11 cellular contexts compared by ENCODE assay signal in genomic region chr11:57776101-57776511, GRCh38. TPM values are rescaled to one million over a fixed set of nuclear protein-coding genes. Genes with fewer than 3 reads are reported as not detected.
DNase-seq lines count a peak whose midpoint lies in the region; ATAC-seq and TF ChIP-seq lines count a peak whose summit lies in the region.
"Had no signal": no experiment of that assay in that cellular context is flagged by ENCODE, and none has a peak within 500 bp of the region (broad histone marks: within the 10 kb centered on the region; RNA-seq: fewer than 3 reads in every experiment).

No MANE protein-coding gene starts in this region.

- intact Hi-C loops in MCF 10A (cut with micrococcal nuclease) = no loop called here

- H3K36me3 ChIP-seq in stomach smooth muscle (ENCODE audit: control insufficient read depth in 2 of 2, insufficient read depth in 2 of 2, low read length in 2 of 2) = no peaks in the 10 kb centered on the region

- POLR2A ChIA-PET in MCF 10A (lab: Yijun Ruan, JAX) = interaction anchor here (1.4 to 11.9 kb wide), 5 partner anchors 12 to 28 kb away, joined by 4 to 285 read pairs (median 60); partner anchors contain the start of gene CTNND1

- no peaks in the 10 kb centered on the region for H3K9me3 Mint-ChIP-seq in MCF 10A (ENCODE audit: unreplicated experiment)
- H3K9me3 Mint-ChIP-seq in stimulated activated memory B cell treated with anti-CD40 and anti-IgM and Interleukin-4, amounts not matched to agents 10 μg/mL and 1 μg/mL and 100 μg/mL, for 72 hours = peaks cover 3% of the 10 kb centered on the region

- no peak for ATAC-seq in stimulated activated memory B cell treated with anti-CD40 and anti-IgM and Interleukin-4, amounts not matched to agents 10 μg/mL and 1 μg/mL and 100 μg/mL, for 72 hours
- no peak for ATAC-seq in HG03442 (IDR thresholded peaks at IDR 0.05; ENCODE audit: unreplicated experiment)

- CTCF ChIA-PET in MCF 10A (lab: Yijun Ruan, JAX) = interaction anchor here (0.7 to 9.9 kb wide), 7 partner anchors 8 to 318 kb away, joined by 3 to 117 read pairs (median 3); partner anchors contain the start of gene CTNND1

- H3K9ac ChIP-seq in stomach smooth muscle (ENCODE audit: low read length in 2 of 2) = no peak overlapping the region

- H3K27me3 ChIP-seq in stomach smooth muscle (ENCODE audit: control insufficient read depth in 1 of 2, insufficient read depth in 2 of 2, low read length in 2 of 2) = no peaks in the 10 kb centered on the region

- H3K4me1 Mint-ChIP-seq in MCF 10A (ENCODE audit: insufficient read depth, unreplicated experiment) = peaks cover 63% of the 10 kb centered on the region
- H3K4me1 Mint-ChIP-seq in stimulated activated memory B cell treated with anti-CD40 and anti-IgM and Interleukin-4, amounts not matched to agents 10 μg/mL and 1 μg/mL and 100 μg/mL, for 72 hours = peaks cover 39% of the 10 kb centered on the region

- peaks cover 57% of the 10 kb centered on the region for H3K4me1 ChIP-seq in stomach smooth muscle (ENCODE audit: control insufficient read depth, insufficient read depth, low read length)

- H3K27ac ChIP-seq in stomach smooth muscle (ENCODE audit: low read length) = peak overlapping the region; percentile 37

- no peak overlapping the region for H3K4me3 Mint-ChIP-seq in MCF 10A (ENCODE audit: unreplicated experiment)
- no peak overlapping the region for H3K4me3 Mint-ChIP-seq in stimulated activated memory B cell treated with anti-CD40 and anti-IgM and Interleukin-4, amounts not matched to agents 10 μg/mL and 1 μg/mL and 100 μg/mL, for 72 hours

- no peaks in the 10 kb centered on the region for H3K9me3 ChIP-seq in stomach smooth muscle (ENCODE audit: control insufficient read depth in 2 of 2, low read length in 2 of 2)

- DNase-seq in HT1080 (ENCODE audit: low read depth) (peak; percentile 26), MCF 10A (ENCODE audit: unreplicated experiment) (no peak), left kidney (ENCODE audit: low read depth, low spot score) (peak; percentile 48), NCI-H748 (lab: John Stamatoyannopoulos, UW; ENCODE audit: unreplicated experiment) (no peak), DMS153 treated with DMSO at 0.1 percent for 48 hours (lab: John Stamatoyannopoulos, UW; ENCODE audit: unreplicated experiment) (no peak)
- DNase-seq: activated gamma-delta T cell treated with Interleukin-2 at 50 U/mL for 16 hours, KBM-7 had no signal

- no TSS peak for BruUV-seq in MCF 10A (replicated peaks; lab: Mats Ljungman, UMichigan)

- peak overlapping the region; percentile 29 to 59 for H3K4me3 ChIP-seq in stomach smooth muscle (ENCODE audit: low read length in 2 of 2)

- H3K36me3 Mint-ChIP-seq in MCF 10A (ENCODE audit: insufficient read depth, unreplicated experiment) = peaks cover 34% of the 10 kb centered on the region
- peaks cover 10% of the 10 kb centered on the region for H3K36me3 Mint-ChIP-seq in stimulated activated memory B cell treated with anti-CD40 and anti-IgM and Interleukin-4, amounts not matched to agents 10 μg/mL and 1 μg/mL and 100 μg/mL, for 72 hours

- peak overlapping the region; percentile 85 for H3K27ac Mint-ChIP-seq in MCF 10A (ENCODE audit: low read depth, unreplicated experiment)
- H3K27ac Mint-ChIP-seq in stimulated activated memory B cell treated with anti-CD40 and anti-IgM and Interleukin-4, amounts not matched to agents 10 μg/mL and 1 μg/mL and 100 μg/mL, for 72 hours = no peak overlapping the region

- H3K27me3 Mint-ChIP-seq in MCF 10A (ENCODE audit: insufficient read depth, unreplicated experiment) = no peaks in the 10 kb centered on the region
- H3K27me3 Mint-ChIP-seq in stimulated activated memory B cell treated with anti-CD40 and anti-IgM and Interleukin-4, amounts not matched to agents 10 μg/mL and 1 μg/mL and 100 μg/mL, for 72 hours = no peaks in the 10 kb centered on the region

- TF ChIP-seq CTCF in MCF 10A (IDR thresholded peaks at IDR 0.05; ENCODE audit: unreplicated experiment) = no peak

RNA-seq across cellular contexts. Expression of gene CTNND1, which starts 14.5 kb away (rescaled TPM):
- 41.4 and 49.5 TPM in 2 replicates for total RNA-seq in HT1080 (2014; rRNA removed; shearing (Covaris generic))
- polyA plus RNA-seq in HT1080 (2015; cell fraction: cytosol; rRNA removed) = 26.9 and 34.9 TPM in 2 replicates
- 86.4 and 93.6 TPM in 2 replicates for polyA plus RNA-seq in HT1080 (2015; cell fraction: nucleus; rRNA removed)
- 114 and 118 TPM in 2 replicates for total RNA-seq in MCF 10A (2022)

RNA-seq across cellular contexts. Expression of gene BTBD18, which starts 24.5 kb away (rescaled TPM):
- total RNA-seq in HT1080 (2014; rRNA removed; shearing (Covaris generic)) = not detected in 2 replicates
- not detected in 2 replicates for polyA plus RNA-seq in HT1080 (2015; cell fraction: cytosol; rRNA removed)
- not detected in 2 replicates for polyA plus RNA-seq in HT1080 (2015; cell fraction: nucleus; rRNA removed)
- not detected in 2 replicates for total RNA-seq in MCF 10A (2022)
- total RNA-seq: kidney epithelial cell had no signal

RNA-seq across cellular contexts. Expression of gene SELENOH, which starts 34.8 kb away (rescaled TPM):
- total RNA-seq in HT1080 (2014; rRNA removed; shearing (Covaris generic)) = 134 and 180 TPM in 2 replicates
- polyA plus RNA-seq in HT1080 (2015; cell fraction: cytosol; rRNA removed) = 203 and 222 TPM in 2 replicates
- polyA plus RNA-seq in HT1080 (2015; cell fraction: nucleus; rRNA removed) = 91.3 and 92.9 TPM in 2 replicates
- total RNA-seq in MCF 10A (2022) = 60.3 and 84.5 TPM in 2 replicates

Comparison
In these comparisons a context has a peak if more than half of its experiments do, and no peak if none do; other contexts are left out.
1. DNase-seq: peak in HT1080 (single experiment) and left kidney (single experiment); none in MCF 10A (single experiment), NCI-H748 (single experiment) and DMS153 treated with DMSO at 0.1 percent for 48 hours (single experiment).